Comparison of ENCODE assay signal across 14 cellular contexts in the genomic region with DNA sequence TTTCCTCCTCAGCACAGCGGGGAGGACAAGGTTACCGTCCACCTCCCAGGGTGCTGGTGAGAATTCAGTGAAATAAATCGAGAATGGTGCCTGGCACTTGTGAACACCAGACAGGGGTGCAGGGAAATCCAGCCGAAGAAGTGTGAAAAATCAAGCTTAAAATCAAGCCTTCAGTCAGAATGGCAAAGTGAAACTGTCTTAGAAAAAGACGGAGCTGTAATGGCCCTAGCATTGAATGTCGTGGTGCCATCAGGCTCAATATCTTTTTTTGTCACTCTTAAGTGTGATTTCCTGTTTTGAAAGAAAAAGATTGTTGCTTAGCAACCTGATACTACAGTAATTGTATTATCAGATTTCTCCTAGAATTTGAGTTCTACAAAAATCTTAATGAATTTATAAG. TPM values are rescaled to one million over a fixed set of nuclear protein-coding genes. Genes with fewer than 3 reads are reported as not detected.
DNase-seq lines count a peak whose midpoint lies in the region; ATAC-seq and TF ChIP-seq lines count a peak whose summit lies in the region.
"Had no signal": no experiment of that assay in that cellular context is flagged by ENCODE, and none has a peak within 500 bp of the region (broad histone marks: within the 10 kb centered on the region; RNA-seq: fewer than 3 reads in every experiment).

No MANE protein-coding gene starts in this region.

- no peak overlapping the region for H2AK5ac ChIP-seq in mesendoderm (ENCODE audit: low read length)

- no peak overlapping the region for H4K5ac ChIP-seq in mesendoderm (ENCODE audit: low read length)

- no peaks in the 10 kb centered on the region for H3K27me3 ChIP-seq in CD4-positive, alpha-beta T cell (ENCODE audit: control insufficient read depth, insufficient read depth, low read length)
- H3K27me3 ChIP-seq in mesendoderm (ENCODE audit: insufficient read depth, low read length, poor library complexity) (no peaks in the 10 kb centered on the region), right atrium auricular region (no peaks in the 10 kb centered on the region)

- H3K56ac ChIP-seq in mesendoderm (ENCODE audit: low read length), result peak overlapping the region; percentile 67

- H2BK15ac ChIP-seq in mesendoderm (replicated peaks; ENCODE audit: low read depth), result no peak overlapping the region

- no peak overlapping the region for H3K4me2 ChIP-seq in mesendoderm (ENCODE audit: low read length)

- peak overlapping the region; percentile 63 for H3K27ac ChIP-seq in CD4-positive, alpha-beta T cell (ENCODE audit: low read depth, low read length)
- H3K27ac ChIP-seq in mesendoderm (ENCODE audit: low read depth, low read length) (peak overlapping the region; percentile 25), right atrium auricular region (no peak overlapping the region)

- no peak overlapping the region for H2BK120ac ChIP-seq in mesendoderm (ENCODE audit: low read depth, low read length)

- H3K79me1 ChIP-seq in mesendoderm (ENCODE audit: low read length), result no peaks in the 10 kb centered on the region

- no peaks in the 10 kb centered on the region for H3K9me3 ChIP-seq in CD4-positive, alpha-beta T cell (ENCODE audit: control insufficient read depth, low read length)
- no peaks in the 10 kb centered on the region for H3K9me3 ChIP-seq in right atrium auricular region
- H3K9me3 ChIP-seq: Caco-2 had no signal

- no peaks in the 10 kb centered on the region for H3K79me2 ChIP-seq in mesendoderm (ENCODE audit: control insufficient read depth, insufficient read depth, low read length)

- H3K36me3 ChIP-seq in mesendoderm (ENCODE audit: control insufficient read depth, insufficient read depth, low read length) (no peaks in the 10 kb centered on the region), right atrium auricular region (no peaks in the 10 kb centered on the region)

- no CpG with 5 or more reads among the region's 6 CpGs for WGBS in mesendoderm (ENCODE audit: extremely low coverage, insufficient coverage, low lambda C conversion rate)

- CTCF ChIA-PET in CD4-positive, alpha-beta T cell (lab: Charles Lee), result interaction anchor here (1.7 kb wide), 1 partner anchor 912 kb away, joined by 3 read pairs; a partner anchor contains a TSS

- peak; percentile 93 for ATAC-seq in CD4-positive, alpha-beta T cell (ENCODE audit: poor library complexity)
- no peak for ATAC-seq in GM21367 (IDR thresholded peaks at IDR 0.05; ENCODE audit: unreplicated experiment)
- ATAC-seq: HCT116 had no signal

- peak in 5 of 10 experiments; percentile 2 to 32 (median 16) for DNase-seq in CD4-positive, alpha-beta T cell
- DNase-seq in Jurkat, Clone E6-1 (ENCODE audit: low read depth, low spot score), result peak; percentile 35
- DNase-seq in activated T-helper 1 cell treated with anti-CD3 and anti-CD28 coated beads, Interleukin-12 subunit alpha, Interleukin-12 subunit beta, Interleukin-2, Interleukin-4 antibody, amounts not matched to agents 30 ng/mL and 10 ng/mL and 1 ng/mL, durations not matched to agents 14 hours and 24 hours and 36 hours (ENCODE audit: low spot score), result no peak
- DNase-seq in mesendoderm (peak; percentile 84), iPS-NIHi11 (ENCODE audit: low spot score) (no peak), right atrium auricular region (ENCODE audit: low spot score) (no peak), posterior cingulate gyrus (no peak)
- DNase-seq: Caco-2, Karpas-422, NCI-H510A, SHP77 treated with DMSO at 0.1 percent for 48 hours had no signal

- H3K27ac Mint-ChIP-seq in CD4-positive, alpha-beta T cell, result peak overlapping the region; percentile 87
- H3K27ac Mint-ChIP-seq in activated T-helper 1 cell treated with anti-CD3 and anti-CD28 coated beads, Interleukin-12 subunit alpha, Interleukin-12 subunit beta, Interleukin-2, Interleukin-4 antibody, amounts not matched to agents 30 ng/mL and 10 ng/mL and 1 ng/mL, durations not matched to agents 14 hours and 24 hours and 36 hours, result peak overlapping the region; percentile 83

- H3K4ac ChIP-seq in mesendoderm (ENCODE audit: low read depth, low read length), result no peak overlapping the region

- no peaks in the 10 kb centered on the region for H3K9me3 Mint-ChIP-seq in CD4-positive, alpha-beta T cell
- no peaks in the 10 kb centered on the region for H3K9me3 Mint-ChIP-seq in activated T-helper 1 cell treated with anti-CD3 and anti-CD28 coated beads, Interleukin-12 subunit alpha, Interleukin-12 subunit beta, Interleukin-2, Interleukin-4 antibody, amounts not matched to agents 30 ng/mL and 10 ng/mL and 1 ng/mL, durations not matched to agents 14 hours and 24 hours and 36 hours

- POLR2A ChIA-PET in CD4-positive, alpha-beta T cell (lab: Charles Lee), result interaction anchor here (0.8 to 4.9 kb wide), 3 partner anchors 19 to 131 kb away, joined by 3 to 25 read pairs (median 6); a partner anchor contains a TSS

- no peak overlapping the region for H3K23ac ChIP-seq in mesendoderm (ENCODE audit: low read length)

- peaks cover 20% of the 10 kb centered on the region for H3K4me1 Mint-ChIP-seq in CD4-positive, alpha-beta T cell (ENCODE audit: low read depth)
- H3K4me1 Mint-ChIP-seq in activated T-helper 1 cell treated with anti-CD3 and anti-CD28 coated beads, Interleukin-12 subunit alpha, Interleukin-12 subunit beta, Interleukin-2, Interleukin-4 antibody, amounts not matched to agents 30 ng/mL and 10 ng/mL and 1 ng/mL, durations not matched to agents 14 hours and 24 hours and 36 hours (ENCODE audit: low read depth), result peaks cover 10% of the 10 kb centered on the region

- H2BK5ac ChIP-seq in mesendoderm (ENCODE audit: low read length), result peak overlapping the region; percentile 14

- no peak overlapping the region for H3K9ac ChIP-seq in mesendoderm (ENCODE audit: low read length)

- TF ChIP-seq CTCF in CD4-positive, alpha-beta T cell (IDR thresholded peaks at IDR 0.05), result no peak
- TF ChIP-seq CTCF in right atrium auricular region (IDR thresholded peaks at IDR 0.05), result no peak

- no peaks in the 10 kb centered on the region for H3K36me3 Mint-ChIP-seq in CD4-positive, alpha-beta T cell (ENCODE audit: low read depth)
- peaks cover 25% of the 10 kb centered on the region for H3K36me3 Mint-ChIP-seq in activated T-helper 1 cell treated with anti-CD3 and anti-CD28 coated beads, Interleukin-12 subunit alpha, Interleukin-12 subunit beta, Interleukin-2, Interleukin-4 antibody, amounts not matched to agents 30 ng/mL and 10 ng/mL and 1 ng/mL, durations not matched to agents 14 hours and 24 hours and 36 hours (ENCODE audit: low read depth)

- H4K8ac ChIP-seq in mesendoderm (ENCODE audit: low read depth, low read length), result no peak overlapping the region

- no peak overlapping the region for H3K4me3 ChIP-seq in Jurkat, Clone E6-1 (ENCODE audit: low read length)
- no peak overlapping the region for H3K4me3 ChIP-seq in mesendoderm (ENCODE audit: low read length)
- H3K4me3 ChIP-seq in right atrium auricular region, result no peak overlapping the region

- H3K4me1 ChIP-seq in mesendoderm (ENCODE audit: control insufficient read depth, low read depth, low read length), result peaks cover 5% of the 10 kb centered on the region
- H3K4me1 ChIP-seq in right atrium auricular region, result no peaks in the 10 kb centered on the region
- H3K4me1 ChIP-seq: Caco-2 had no signal

- intact Hi-C loops in CD4-positive, alpha-beta T cell (cut with DNase I, micrococcal nuclease), result no loop called here
- intact Hi-C loops in activated T-helper 1 cell treated with anti-CD3 and anti-CD28 coated beads, Interleukin-12 subunit alpha, Interleukin-12 subunit beta, Interleukin-2, Interleukin-4 antibody, amounts not matched to agents 30 ng/mL and 10 ng/mL and 1 ng/mL, durations not matched to agents 14 hours and 24 hours and 36 hours (cut with micrococcal nuclease), result loop anchor here (1.0 kb wide), 2 partner anchors 20 to 274 kb away; a partner anchor contains a TSS
- intact Hi-C loops in posterior cingulate gyrus (cut with DNase I), result no loop called here

- H3K18ac ChIP-seq in mesendoderm (ENCODE audit: low read length), result no peak overlapping the region

- no peaks in the 10 kb centered on the region for H3K27me3 Mint-ChIP-seq in CD4-positive, alpha-beta T cell
- H3K27me3 Mint-ChIP-seq in activated T-helper 1 cell treated with anti-CD3 and anti-CD28 coated beads, Interleukin-12 subunit alpha, Interleukin-12 subunit beta, Interleukin-2, Interleukin-4 antibody, amounts not matched to agents 30 ng/mL and 10 ng/mL and 1 ng/mL, durations not matched to agents 14 hours and 24 hours and 36 hours (ENCODE audit: insufficient read depth), result peaks cover 2% of the 10 kb centered on the region

- H3K4me3 Mint-ChIP-seq in CD4-positive, alpha-beta T cell, result peak overlapping the region; percentile 69
- peak overlapping the region; percentile 39 for H3K4me3 Mint-ChIP-seq in activated T-helper 1 cell treated with anti-CD3 and anti-CD28 coated beads, Interleukin-12 subunit alpha, Interleukin-12 subunit beta, Interleukin-2, Interleukin-4 antibody, amounts not matched to agents 30 ng/mL and 10 ng/mL and 1 ng/mL, durations not matched to agents 14 hours and 24 hours and 36 hours

RNA-seq across cellular contexts. Expression of a gene that starts 22.1 kb away (rescaled TPM):
- 1 to 10 TPM; 1.5 to 1.7 TPM for total RNA-seq in CD4-positive, alpha-beta T cell
- polyA plus RNA-seq in Jurkat, Clone E6-1 (2012; ENCODE audit: insufficient read depth, insufficient read length), result 3.9 TPM
- 56.8 and 57.8 TPM in 2 replicates for total RNA-seq in activated T-helper 1 cell treated with anti-CD3 and anti-CD28 coated beads, Interleukin-12 subunit alpha, Interleukin-12 subunit beta, Interleukin-2, Interleukin-4 antibody, amounts not matched to agents 30 ng/mL and 10 ng/mL and 1 ng/mL, durations not matched to agents 14 hours and 24 hours and 36 hours
- polyA plus RNA-seq in mesendoderm (2013, experiment 1 of 2), result 2.4 TPM
- 2.6 TPM for polyA plus RNA-seq in mesendoderm (2013, experiment 2 of 2)
- under 1 TPM in 1 of 2 donors, not detected in 1; 0.63 TPM for total RNA-seq in right atrium auricular region
- total RNA-seq: fibroblast of lung had no signal
- polyA plus RNA-seq: fibroblast of lung had no signal

Comparison
In these comparisons a context has a peak if more than half of its experiments do, and no peak if none do; other contexts are left out.
1. DNase-seq: peak in Jurkat, Clone E6-1 (single experiment) and mesendoderm (single experiment); none in activated T-helper 1 cell treated with anti-CD3 and anti-CD28 coated beads, Interleukin-12 subunit alpha, Interleukin-12 subunit beta, Interleukin-2, Interleukin-4 antibody, amounts not matched to agents 30 ng/mL and 10 ng/mL and 1 ng/mL, durations not matched to agents 14 hours and 24 hours and 36 hours (single experiment), iPS-NIHi11 (single experiment), right atrium auricular region (single experiment) and posterior cingulate gyrus (0 of 10).
2. H3K27ac ChIP-seq: peak in CD4-positive, alpha-beta T cell (single experiment) and mesendoderm (single experiment); none in right atrium auricular region (0 of 2).
3. RNA of a gene that starts 22.1 kb away (total RNA-seq): 56.8 to 57.8 TPM in activated T-helper 1 cell treated with anti-CD3 and anti-CD28 coated beads, Interleukin-12 subunit alpha, Interleukin-12 subunit beta, Interleukin-2, Interleukin-4 antibody, amounts not matched to agents 30 ng/mL and 10 ng/mL and 1 ng/mL, durations not matched to agents 14 hours and 24 hours and 36 hours; 1.5 to 1.7 TPM in CD4-positive, alpha-beta T cell and 0.63 TPM in right atrium auricular region; every median in the first group is over 10 times any median in the second.